Comparison of ENCODE assay signal across 8 cellular contexts in genomic region chr7:1459512-1459892, GRCh38. TPM values are rescaled to one million over a fixed set of nuclear protein-coding genes. Genes with fewer than 3 reads are reported as not detected.
DNase-seq lines count a peak whose midpoint lies in the region; ATAC-seq and TF ChIP-seq lines count a peak whose summit lies in the region.

No MANE protein-coding gene starts in this region.

- TF ChIP-seq EP300 in ovary (IDR thresholded peaks at IDR 0.05): no peak

- no peaks in the 10 kb centered on the region for H3K9me3 Mint-ChIP-seq in activated naive CD8-positive, alpha-beta T cell (ENCODE audit: low read depth)

- H3K4me3 ChIP-seq in ovary (peak overlapping the region; percentile 54), thoracic aorta (peak overlapping the region; percentile 99)

- H3K9me3 ChIP-seq in ovary: no peaks in the 10 kb centered on the region
- H3K9me3 ChIP-seq in thoracic aorta: no peaks in the 10 kb centered on the region

- peak overlapping the region; percentile 62 for H3K4me3 Mint-ChIP-seq in activated naive CD8-positive, alpha-beta T cell

- H3K27me3 ChIP-seq in ovary: no peaks in the 10 kb centered on the region
- H3K27me3 ChIP-seq in thoracic aorta (replicated peaks; ENCODE audit: insufficient read depth): no peaks in the 10 kb centered on the region

- H3K4me1 Mint-ChIP-seq in activated naive CD8-positive, alpha-beta T cell (ENCODE audit: low read depth): peaks cover 17% of the 10 kb centered on the region

- H3K27me3 Mint-ChIP-seq in activated naive CD8-positive, alpha-beta T cell: no peaks in the 10 kb centered on the region

- WGBS in ovary, 3 donors: 1 to 3% (median 1%) methylated on average over 13 to 35 of the region's 35 CpGs

- TF ChIP-seq POLR2A in ovary (IDR thresholded peaks at IDR 0.05): no peak

- intact Hi-C loops in head of caudate nucleus (cut with DNase I): no loop called here
- intact Hi-C loops in ovary (cut with DNase I): no loop called here

- H3K27ac ChIP-seq in ovary (peak overlapping the region in 1 of 2 donors; percentile 21), thoracic aorta (peak overlapping the region; percentile 90 to 98)

- peak; percentile 77 for DNase-seq in GM04503 (ENCODE audit: low read depth)
- DNase-seq in NCI-H1048 (lab: John Stamatoyannopoulos, UW): peak; percentile 97
- DNase-seq in SKM-1 (lab: John Stamatoyannopoulos, UW; ENCODE audit: unreplicated experiment): peak; percentile 90
- DNase-seq in head of caudate nucleus: peak; percentile 96 to 100 (median 100)
- DNase-seq in ovary: peak; percentile 99 to 100 (median 100)
- DNase-seq in thoracic aorta (ENCODE audit: low spot score): peak; percentile 97

- no peaks in the 10 kb centered on the region for H3K36me3 Mint-ChIP-seq in activated naive CD8-positive, alpha-beta T cell

- peak; percentile 91 for ATAC-seq in HG02610 (IDR thresholded peaks at IDR 0.05; ENCODE audit: unreplicated experiment)
- peak; percentile 88 for ATAC-seq in thoracic aorta (ENCODE audit: insufficient number of reproducible peaks, low FRiP score, low read depth)

- no peak overlapping the region for H3K27ac Mint-ChIP-seq in activated naive CD8-positive, alpha-beta T cell

- H3K4me1 ChIP-seq in ovary (ENCODE audit: insufficient read depth) (peaks cover 9% of the 10 kb centered on the region), thoracic aorta (ENCODE audit: control insufficient read depth in 1 of 2, low read depth in 2 of 2) (peaks cover 32 to 78% of the 10 kb centered on the region in 2 donors)

- no peak for TF ChIP-seq CTCF in ovary (IDR thresholded peaks at IDR 0.05)
- TF ChIP-seq CTCF in thoracic aorta (IDR thresholded peaks at IDR 0.05): no peak

- H3K36me3 ChIP-seq in ovary (no peaks in the 10 kb centered on the region), thoracic aorta (no peaks in the 10 kb centered on the region)

RNA-seq across cellular contexts. Expression of gene MICALL2, which starts 0.2 kb away (rescaled TPM):
- total RNA-seq in ovary (10 to 100 TPM in 2 of 7 donors, 1 to 10 TPM in 5; 3.8 to 13.4 (median 7.9) TPM), thoracic aorta (10 to 100 TPM; 71.7 to 80.0 TPM)
- 1 to 10 TPM in 1 of 2 donors, under 1 TPM in 1; 0.95 to 5.5 TPM for polyA plus RNA-seq in ovary

RNA-seq across cellular contexts. Expression of gene INTS1, which starts 44.7 kb away (rescaled TPM):
- total RNA-seq in ovary (10 to 100 TPM; 28.5 to 80.5 (median 70.6) TPM), thoracic aorta (10 to 100 TPM; 59.8 to 89.6 TPM)
- 10 to 100 TPM in 1 of 2 donors, 1 to 10 TPM in 1; 1.9 to 48.7 TPM for polyA plus RNA-seq in ovary

Comparison
In these comparisons a context has a peak if more than half of its experiments do, and no peak if none do; other contexts are left out.
1. RNA of gene MICALL2, which starts 0.2 kb away (total RNA-seq): 71.7 to 80.0 TPM in thoracic aorta; 3.8 to 13.4 TPM in ovary; every median in the first group is over 4 times any median in the second.
2. Peak in every context shown above with its lines, with median percentiles within 50 percentile points of each other: DNase-seq.